ENCODE assay signal across 28 cellular contexts in genomic region chr4:3471886-3472285, GRCh38. TPM values are rescaled to one million over a fixed set of nuclear protein-coding genes. Genes with fewer than 3 reads are reported as not detected.
"Had no signal": no experiment of that assay in that cellular context is flagged by ENCODE, and none has a peak within 500 bp of the region (broad histone marks: within the 10 kb centered on the region; RNA-seq: fewer than 3 reads in every experiment).

No MANE protein-coding gene starts in this region.

- H3K27me3 ChIP-seq: ascending aorta had no signal

- ATAC-seq: activated CD8-positive, alpha-beta memory T cell treated with anti-CD3 and anti-CD28 coated beads, Interleukin-2, amount 10 ng/mL, durations not matched to agents 7 days and 5 days; activated naive CD4-positive, alpha-beta T cell treated with anti-CD3 and anti-CD28 coated beads, Interleukin-2, amount 50 U/mL, for 72 hours; activated naive CD8-positive, alpha-beta T cell treated with anti-CD3 and anti-CD28 coated beads, Interleukin-2, amount 50 U/mL, for 24 hours; K562; T-helper 17 cell had no signal

- H3K36me3 Mint-ChIP-seq: activated CD8-positive, alpha-beta memory T cell treated with anti-CD3 and anti-CD28 coated beads, Interleukin-2, amount 10 ng/mL, durations not matched to agents 7 days and 5 days; activated naive CD4-positive, alpha-beta T cell treated with anti-CD3 and anti-CD28 coated beads, Interleukin-2, amount 50 U/mL, for 72 hours; brain had no signal

- DNase-seq: activated B cell treated with CpG ODN at 0.5 μM for 24 hours; activated CD4-positive, alpha-beta T cell treated with anti-CD3 and anti-CD28 coated beads for 1 hour; activated CD4-positive, alpha-beta T cell treated with anti-CD3 and anti-CD28 coated beads, Interleukin-2, amount 10 ng/mL, durations not matched to agents 24 days and 14 days; activated CD4-positive, alpha-beta T cell treated with anti-CD3 and anti-CD28 coated beads, Interleukin-2, amount 50 U/mL, for 48 hours; activated CD8-positive, alpha-beta memory T cell treated with anti-CD3 and anti-CD28 coated beads, Interleukin-2, amount 10 ng/mL, durations not matched to agents 7 days and 5 days; activated effector memory CD4-positive, alpha-beta T cell treated with anti-CD3 and anti-CD28 coated beads, Interleukin-2, amount 50 U/mL, for 16 hours; activated naive CD4-positive, alpha-beta T cell treated with Interleukin-2 at 50 U/mL for 16 hours; activated naive CD8-positive, alpha-beta T cell treated with anti-CD3 and anti-CD28 coated beads, Interleukin-2, amount 50 U/mL, for 24 hours; activated T-cell treated with anti-CD3 and anti-CD28 coated beads, Interleukin-2, amount 50 U/mL, for 24 hours; amniotic stem cell; Karpas-422; MM.1S; NCI-H1105; NCI-H1436; NCI-H1694 treated with DMSO at 0.1 percent for 48 hours; NCI-H2029 treated with DMSO at 0.1 percent for 48 hours; NCI-H446; NCI-H524; SIG-M5; T-helper 17 cell; T1000 had no signal

- H3K4me1 Mint-ChIP-seq: activated B cell treated with CpG ODN at 0.5 μM for 24 hours; activated CD4-positive, alpha-beta T cell treated with anti-CD3 and anti-CD28 coated beads, Interleukin-2, amount 10 ng/mL, durations not matched to agents 24 days and 14 days; activated CD8-positive, alpha-beta memory T cell treated with anti-CD3 and anti-CD28 coated beads, Interleukin-2, amount 10 ng/mL, durations not matched to agents 7 days and 5 days; activated naive CD8-positive, alpha-beta T cell treated with anti-CD3 and anti-CD28 coated beads, Interleukin-2, amount 50 U/mL, for 24 hours had no signal

- H3K27me3 Mint-ChIP-seq: activated CD4-positive, alpha-beta T cell treated with anti-CD3 and anti-CD28 coated beads, Interleukin-2, amount 10 ng/mL, durations not matched to agents 24 days and 14 days; activated CD8-positive, alpha-beta memory T cell treated with anti-CD3 and anti-CD28 coated beads, Interleukin-2, amount 10 ng/mL, durations not matched to agents 7 days and 5 days; activated T-cell treated with anti-CD3 and anti-CD28 coated beads, Interleukin-2, amount 50 U/mL, for 24 hours; T-helper 17 cell had no signal

- H3K27ac Mint-ChIP-seq: activated B cell treated with CpG ODN at 0.5 μM for 24 hours; activated CD4-positive, alpha-beta T cell treated with anti-CD3 and anti-CD28 coated beads, Interleukin-2, amount 10 ng/mL, durations not matched to agents 24 days and 14 days; activated CD8-positive, alpha-beta memory T cell treated with anti-CD3 and anti-CD28 coated beads, Interleukin-2, amount 10 ng/mL, durations not matched to agents 7 days and 5 days; activated naive CD4-positive, alpha-beta T cell treated with anti-CD3 and anti-CD28 coated beads, Interleukin-2, amount 50 U/mL, for 72 hours; activated naive CD8-positive, alpha-beta T cell treated with anti-CD3 and anti-CD28 coated beads, Interleukin-2, amount 50 U/mL, for 24 hours; activated T-cell treated with anti-CD3 and anti-CD28 coated beads, Interleukin-2, amount 50 U/mL, for 24 hours; activated T-helper 1 cell treated with anti-CD3 and anti-CD28 coated beads, Interleukin-12 subunit alpha, Interleukin-12 subunit beta, Interleukin-2, Interleukin-4 antibody, amounts not matched to agents 30 ng/mL and 10 ng/mL and 1 ng/mL, durations not matched to agents 14 hours and 24 hours and 36 hours; T-helper 17 cell had no signal

- H3K4me3 Mint-ChIP-seq: activated B cell treated with CpG ODN at 0.5 μM for 24 hours; activated CD4-positive, alpha-beta T cell treated with anti-CD3 and anti-CD28 coated beads, Interleukin-2, amount 10 ng/mL, durations not matched to agents 24 days and 14 days; activated CD8-positive, alpha-beta memory T cell treated with anti-CD3 and anti-CD28 coated beads, Interleukin-2, amount 10 ng/mL, durations not matched to agents 7 days and 5 days; activated naive CD8-positive, alpha-beta T cell treated with anti-CD3 and anti-CD28 coated beads, Interleukin-2, amount 50 U/mL, for 24 hours; activated T-cell treated with anti-CD3 and anti-CD28 coated beads, Interleukin-2, amount 50 U/mL, for 24 hours; activated T-helper 1 cell treated with anti-CD3 and anti-CD28 coated beads, Interleukin-12 subunit alpha, Interleukin-12 subunit beta, Interleukin-2, Interleukin-4 antibody, amounts not matched to agents 30 ng/mL and 10 ng/mL and 1 ng/mL, durations not matched to agents 14 hours and 24 hours and 36 hours; brain; T-helper 17 cell had no signal

- H3K4me3 ChIP-seq: ascending aorta, K562 had no signal

- H3K36me3 ChIP-seq: ascending aorta had no signal

- H3K9me3 Mint-ChIP-seq: activated B cell treated with CpG ODN at 0.5 μM for 24 hours; activated CD4-positive, alpha-beta T cell treated with anti-CD3 and anti-CD28 coated beads, Interleukin-2, amount 10 ng/mL, durations not matched to agents 24 days and 14 days; activated naive CD4-positive, alpha-beta T cell treated with anti-CD3 and anti-CD28 coated beads, Interleukin-2, amount 50 U/mL, for 72 hours; activated naive CD8-positive, alpha-beta T cell treated with anti-CD3 and anti-CD28 coated beads, Interleukin-2, amount 50 U/mL, for 24 hours; activated T-cell treated with anti-CD3 and anti-CD28 coated beads, Interleukin-2, amount 50 U/mL, for 24 hours; activated T-helper 1 cell treated with anti-CD3 and anti-CD28 coated beads, Interleukin-12 subunit alpha, Interleukin-12 subunit beta, Interleukin-2, Interleukin-4 antibody, amounts not matched to agents 30 ng/mL and 10 ng/mL and 1 ng/mL, durations not matched to agents 14 hours and 24 hours and 36 hours had no signal

- FAIRE-seq: K562, RCC 7860, TTC549 had no signal

- H3K4me1 ChIP-seq: ascending aorta had no signal

- H3K27ac ChIP-seq: ascending aorta had no signal

- H3K9me3 ChIP-seq: ascending aorta had no signal

RNA-seq across cellular contexts. Expression of gene DOK7, which starts 8.8 kb away (rescaled TPM):
- total RNA-seq: activated CD4-positive, alpha-beta T cell treated with anti-CD3 and anti-CD28 coated beads, Interleukin-2, amount 10 ng/mL, durations not matched to agents 24 days and 14 days; activated CD8-positive, alpha-beta memory T cell treated with anti-CD3 and anti-CD28 coated beads, Interleukin-2, amount 10 ng/mL, durations not matched to agents 7 days and 5 days; activated naive CD4-positive, alpha-beta T cell treated with anti-CD3 and anti-CD28 coated beads, Interleukin-2, amount 50 U/mL, for 72 hours; activated T-helper 1 cell treated with anti-CD3 and anti-CD28 coated beads, Interleukin-12 subunit alpha, Interleukin-12 subunit beta, Interleukin-2, Interleukin-4 antibody, amounts not matched to agents 30 ng/mL and 10 ng/mL and 1 ng/mL, durations not matched to agents 14 hours and 24 hours and 36 hours; K562; T-helper 17 cell had no signal
- polyA plus RNA-seq: K562 had no signal

RNA-seq across cellular contexts. Expression of gene HGFAC, which starts 30.1 kb away (rescaled TPM):
- total RNA-seq: activated B cell treated with CpG ODN at 0.5 μM for 24 hours; activated CD4-positive, alpha-beta T cell treated with anti-CD3 and anti-CD28 coated beads, Interleukin-2, amount 10 ng/mL, durations not matched to agents 24 days and 14 days; activated CD8-positive, alpha-beta memory T cell treated with anti-CD3 and anti-CD28 coated beads, Interleukin-2, amount 10 ng/mL, durations not matched to agents 7 days and 5 days; activated naive CD4-positive, alpha-beta T cell treated with anti-CD3 and anti-CD28 coated beads, Interleukin-2, amount 50 U/mL, for 72 hours; activated T-helper 1 cell treated with anti-CD3 and anti-CD28 coated beads, Interleukin-12 subunit alpha, Interleukin-12 subunit beta, Interleukin-2, Interleukin-4 antibody, amounts not matched to agents 30 ng/mL and 10 ng/mL and 1 ng/mL, durations not matched to agents 14 hours and 24 hours and 36 hours; K562; T-helper 17 cell had no signal
